In genomic region chr5:120457839-120458507, GRCh38 we compare ENCODE assay signal across 8 cellular contexts. TPM values are rescaled to one million over a fixed set of nuclear protein-coding genes. Genes with fewer than 3 reads are reported as not detected.
DNase-seq lines count a peak whose midpoint lies in the region; ATAC-seq and TF ChIP-seq lines count a peak whose summit lies in the region.

No MANE protein-coding gene starts in this region.

- no peak overlapping the region for H3K27ac ChIP-seq in breast epithelium

- H3K4me3 ChIP-seq in GM12865 (ENCODE audit: low read depth, low read length) (peak overlapping the region; percentile 49), breast epithelium (peak overlapping the region; percentile 3 to 60 (median 51))

- H3K36me3 ChIP-seq in breast epithelium = no peaks in the 10 kb centered on the region

- DNase-seq in GM12865 (ENCODE audit: low read depth) (peak; percentile 90), HuH-7 (ENCODE audit: low spot score) (peak; percentile 11), SKM-1 (lab: John Stamatoyannopoulos, UW; ENCODE audit: unreplicated experiment) (peak; percentile 48), breast epithelium (ENCODE audit: low spot score in 2 of 2) (peak; percentile 50 to 70), left lobe of liver (ENCODE audit: low spot score) (peak; percentile 82), DMS79 treated with DMSO at 0.1 percent for 48 hours (lab: John Stamatoyannopoulos, UW) (no peak)
- peak; percentile 56 for DNase-seq in stimulated activated CD8-positive, alpha-beta memory T cell treated with anti-CD3 and anti-CD28 coated beads, Interleukin-4, amount 100 ng/mL, for 48 hours

- no peak for TF ChIP-seq POLR2A in breast epithelium (IDR thresholded peaks at IDR 0.05)

- H3K27me3 ChIP-seq in breast epithelium = no peaks in the 10 kb centered on the region

- H3K9me3 ChIP-seq in breast epithelium = no peaks in the 10 kb centered on the region

- intact Hi-C loops in breast epithelium (cut with DNase I; ENCODE audit: low total_unique reads) = no loop called here

- TF ChIP-seq CTCF in GM12865 (IDR thresholded peaks at IDR 0.05; ENCODE audit: insufficient read depth, low read depth, low read length, missing control alignments) (peak; percentile 65), breast epithelium (IDR thresholded peaks at IDR 0.05) (peak; percentile 55 to 68 (median 56))

- no peaks in the 10 kb centered on the region for H3K4me1 ChIP-seq in breast epithelium

- ATAC-seq in GM21723 (IDR thresholded peaks at IDR 0.05; ENCODE audit: unreplicated experiment) (peak; percentile 91), left lobe of liver (peak; percentile 99)

RNA-seq across cellular contexts. Expression of gene PRR16, which starts 6.1 kb away (rescaled TPM):
- total RNA-seq in breast epithelium = 1 to 10 TPM; 1.2 to 9.6 (median 3.6) TPM
- total RNA-seq in left lobe of liver = not detected
